18 cellular contexts compared by ENCODE assay signal in genomic region chr5:55622460-55622859, GRCh38.
"Had no signal": no experiment of that assay in that cellular context is flagged by ENCODE, and none has a peak within 500 bp of the region (broad histone marks: within the 10 kb centered on the region; RNA-seq: fewer than 3 reads in every experiment).

No MANE protein-coding gene starts in this region.

- H3K4me3 ChIP-seq: SJCRH30 had no signal

- H3K27ac ChIP-seq: HL-60, SJCRH30 had no signal

- H3K27me3 ChIP-seq: SJCRH30 had no signal

- H3K36me3 ChIP-seq: SJCRH30 had no signal

- H3K9me3 ChIP-seq: SJCRH30 had no signal

- H3K4me1 ChIP-seq: SJCRH30 had no signal

- DNase-seq: KBM-7, NCI-H1092, NCI-H1105 treated with DMSO at 0.1 percent for 48 hours, NCI-H1436, NCI-H187, NCI-H2029, NCI-H2081 treated with DMSO at 0.1 percent for 48 hours, NCI-H2171, NCI-H226, NCI-H446, NCI-H510A, NCI-H524 treated with DMSO at 0.1 percent for 48 hours, NCI-H69, NCI-H774, RPMI8226, SHP77 treated with DMSO at 0.1 percent for 48 hours, SJCRH30 had no signal
